Comparison of ENCODE assay signal across 9 cellular contexts in the genomic region with DNA sequence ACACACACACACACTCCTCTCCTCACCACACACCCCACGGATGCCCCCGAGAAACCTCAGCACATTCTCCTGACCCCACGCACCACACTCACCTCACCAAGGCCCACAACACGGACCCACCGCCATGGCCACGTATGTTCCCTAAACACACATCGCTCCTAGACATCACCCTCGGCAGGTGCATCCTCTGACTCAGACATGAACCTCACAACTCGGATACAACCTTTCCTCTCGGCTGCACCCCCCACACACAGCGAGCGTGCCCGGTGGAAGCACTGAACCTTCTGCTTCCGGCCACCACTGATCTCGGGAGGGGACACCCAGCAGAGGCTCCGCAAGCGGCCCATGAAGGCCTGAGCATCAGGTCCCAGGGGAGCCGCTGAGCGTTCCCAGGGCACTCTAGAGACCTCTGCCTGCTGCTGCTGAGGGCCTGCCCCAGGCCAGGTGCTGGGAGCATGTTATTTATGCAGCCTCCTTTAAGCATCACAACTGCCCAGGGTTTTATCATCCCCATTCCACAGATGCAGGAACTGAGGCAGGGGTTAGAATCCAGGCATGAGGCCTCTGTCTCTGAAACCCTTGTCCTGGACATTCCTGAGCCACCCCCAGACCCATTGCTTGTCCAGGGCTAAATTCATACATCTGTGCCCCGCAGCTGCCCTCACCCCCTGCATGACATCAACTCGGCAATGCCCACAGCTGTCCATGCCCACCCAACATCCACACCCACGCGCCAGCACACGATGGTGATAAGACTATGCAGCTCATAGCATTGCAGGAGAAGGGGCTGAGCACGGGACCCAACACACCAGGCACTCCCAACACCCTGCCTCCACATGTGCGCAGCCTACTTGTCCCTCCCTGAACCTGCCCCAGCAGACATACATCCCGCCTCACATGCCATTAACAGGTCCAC. TPM values are rescaled to one million over a fixed set of nuclear protein-coding genes. Genes with fewer than 3 reads are reported as not detected.
DNase-seq lines count a peak whose midpoint lies in the region; ATAC-seq and TF ChIP-seq lines count a peak whose summit lies in the region.
"Had no signal": no experiment of that assay in that cellular context is flagged by ENCODE, and none has a peak within 500 bp of the region (broad histone marks: within the 10 kb centered on the region; RNA-seq: fewer than 3 reads in every experiment).

No MANE protein-coding gene starts in this region.

- H3K27ac ChIP-seq in GM23338 (ENCODE audit: low read depth), result no peak overlapping the region
- no peak overlapping the region for H3K27ac ChIP-seq in naive thymus-derived CD4-positive, alpha-beta T cell (ENCODE audit: low read depth, low read length)
- H3K27ac ChIP-seq in dorsolateral prefrontal cortex, result peak overlapping the region in 9 of 59 donors; percentile 7 to 51 (median 18)

- DNase-seq in GM23338 (ENCODE audit: low spot score), result no peak
- peak; percentile 14 for DNase-seq in NCI-H1417 treated with DMSO at 0.1 percent for 48 hours (lab: John Stamatoyannopoulos, UW)
- DNase-seq in naive thymus-derived CD4-positive, alpha-beta T cell, result no peak
- DNase-seq in MG63, result no peak
- no peak for DNase-seq in dorsolateral prefrontal cortex
- DNase-seq: NCI-H1694; stimulated activated CD4-positive, alpha-beta T cell treated with anti-CD3 and anti-CD28 coated beads, Interleukin-2, amount 100 ng/mL, for 48 hours had no signal

- H4K20me1 ChIP-seq in GM23338 (replicated peaks; ENCODE audit: insufficient read depth), result no peaks in the 10 kb centered on the region; the same call in 1 of the 2 replicates

- H3K9me3 Mint-ChIP-seq in GM23338, result no peaks in the 10 kb centered on the region
- no peaks in the 10 kb centered on the region for H3K9me3 Mint-ChIP-seq in naive thymus-derived CD4-positive, alpha-beta T cell

- no peaks in the 10 kb centered on the region for H3F3A ChIP-seq in GM23338 (replicated peaks; ENCODE audit: low read depth)

- H3K79me2 ChIP-seq in GM23338 (replicated peaks; ENCODE audit: insufficient read depth), result no peaks in the 10 kb centered on the region; the same call in 1 of the 2 replicates

- H3K27ac Mint-ChIP-seq in GM23338, result 0 out of 2 replicates have a peak overlapping the region, but pooled peaks have one; percentile 8
- peak overlapping the region in 2 of 9 donors; percentile 13 to 23 for H3K27ac Mint-ChIP-seq in naive thymus-derived CD4-positive, alpha-beta T cell

- no peaks in the 10 kb centered on the region for H3K9me2 ChIP-seq in GM23338 (ENCODE audit: insufficient read depth)

- TF ChIP-seq CTCF in GM23338 (conservative IDR thresholded peaks at IDR 0.05; ENCODE audit: low read depth in 2 of 2) (no peak), dorsolateral prefrontal cortex (IDR thresholded peaks at IDR 0.05 in 54 of 56, conservative IDR thresholded peaks at IDR 0.05 in 2 of 56; ENCODE audit: low read depth in 1 of 56, partially characterized antibody in 56 of 56) (no peak)

- no peak overlapping the region for H3K4me3 ChIP-seq in GM23338
- no peak overlapping the region for H3K4me3 ChIP-seq in naive thymus-derived CD4-positive, alpha-beta T cell (ENCODE audit: low read length)
- H3K4me3 ChIP-seq in MG63, result no peak overlapping the region
- H3K4me3 ChIP-seq in dorsolateral prefrontal cortex, result no peak overlapping the region

- no peak overlapping the region for H3K4me2 ChIP-seq in GM23338

- no peaks in the 10 kb centered on the region for H3K27me3 ChIP-seq in GM23338 (ENCODE audit: insufficient read depth)
- no peaks in the 10 kb centered on the region for H3K27me3 ChIP-seq in naive thymus-derived CD4-positive, alpha-beta T cell (ENCODE audit: control insufficient read depth in 2 of 2, insufficient read depth in 2 of 2, low read length in 2 of 2)
- H3K27me3 ChIP-seq in MG63, result no peaks in the 10 kb centered on the region
- no peaks in the 10 kb centered on the region for H3K27me3 ChIP-seq in dorsolateral prefrontal cortex

- H3K4me1 ChIP-seq in GM23338 (ENCODE audit: insufficient read depth), result peaks cover 19% of the 10 kb centered on the region; the same call in 1 of the 2 replicates
- H3K4me1 ChIP-seq in naive thymus-derived CD4-positive, alpha-beta T cell (ENCODE audit: control insufficient read depth in 2 of 2, insufficient read depth in 2 of 2, low read length in 2 of 2), result no peaks in the 10 kb centered on the region

- H3K9me3 ChIP-seq in naive thymus-derived CD4-positive, alpha-beta T cell (ENCODE audit: control insufficient read depth in 2 of 3, low read length in 3 of 3), result no peaks in the 10 kb centered on the region
- H3K9me3 ChIP-seq in MG63, result no peaks in the 10 kb centered on the region

- H3K36me3 ChIP-seq in GM23338 (ENCODE audit: insufficient read depth), result no peaks in the 10 kb centered on the region
- H3K36me3 ChIP-seq in naive thymus-derived CD4-positive, alpha-beta T cell (ENCODE audit: control insufficient read depth in 2 of 3, insufficient read depth in 3 of 3, low read length in 3 of 3), result no peaks in the 10 kb centered on the region
- no peaks in the 10 kb centered on the region for H3K36me3 ChIP-seq in MG63

- peaks cover 18% of the 10 kb centered on the region for H3K27me3 Mint-ChIP-seq in GM23338 (ENCODE audit: insufficient read depth, low read depth, poor library complexity)
- H3K27me3 Mint-ChIP-seq in naive thymus-derived CD4-positive, alpha-beta T cell, result peaks cover 9 to 57% (median 17%) of the 10 kb centered on the region in 5 donors

- POLR2A ChIA-PET in naive thymus-derived CD4-positive, alpha-beta T cell (lab: Charles Lee), result no interaction called here

- H3K4me1 Mint-ChIP-seq in GM23338, result peaks cover 56% of the 10 kb centered on the region
- H3K4me1 Mint-ChIP-seq in naive thymus-derived CD4-positive, alpha-beta T cell, result peaks cover 0 to 8% (median 2%) of the 10 kb centered on the region in 7 donors

- H3K4me3 Mint-ChIP-seq in GM23338, result no peak overlapping the region
- H3K4me3 Mint-ChIP-seq in naive thymus-derived CD4-positive, alpha-beta T cell, result peak overlapping the region in 2 of 10 donors; percentile 19 to 45

- intact Hi-C loops in naive thymus-derived CD4-positive, alpha-beta T cell (cut with micrococcal nuclease), result no loop called here
- intact Hi-C loops in dorsolateral prefrontal cortex (cut with DNase I), result no loop called here

- ATAC-seq in GM18909 (IDR thresholded peaks at IDR 0.05; ENCODE audit: poor library complexity, unreplicated experiment) (peak; percentile 82), GM23338 (no peak), HG02571 (IDR thresholded peaks at IDR 0.05; ENCODE audit: unreplicated experiment) (no peak)
- ATAC-seq in naive thymus-derived CD4-positive, alpha-beta T cell, result peak; percentile 30

- no peak overlapping the region for H2AFZ ChIP-seq in GM23338

- CTCF ChIA-PET in naive thymus-derived CD4-positive, alpha-beta T cell (lab: Charles Lee), result no interaction called here

- H3K36me3 Mint-ChIP-seq in GM23338 (ENCODE audit: low read depth), result no peaks in the 10 kb centered on the region
- H3K36me3 Mint-ChIP-seq in naive thymus-derived CD4-positive, alpha-beta T cell, result no peaks in the 10 kb centered on the region

TF ChIP-seq in GM23338, 12 proteins besides CTCF, POLR2A, EP300 and RAD21 (continues in another document):
- TF ChIP-seq CREB1 (CRISPR knock-in tag; IDR thresholded peaks at IDR 0.05; ENCODE audit: low read depth), result no peak
- TF ChIP-seq ZNF331 (CRISPR knock-in tag; IDR thresholded peaks at IDR 0.05; ENCODE audit: low read depth), result no peak
- TF ChIP-seq STAT1 (IDR thresholded peaks at IDR 0.05; ENCODE audit: unreplicated experiment), result no peak

RNA-seq across cellular contexts. Expression of gene SDC3, which starts 27.0 kb away (rescaled TPM):
- 22.4 and 29.7 TPM in 2 replicates for total RNA-seq in GM23338 (2014; rRNA removed; shearing (Covaris generic))
- 5.2 and 5.8 TPM in 2 replicates for polyA plus RNA-seq in GM23338 (2016; fragmentation: Nextera tagmentation; extraction: Ambion mirVana)
- under 1 TPM; 0.19 to 0.42 (median 0.30) TPM for total RNA-seq in naive thymus-derived CD4-positive, alpha-beta T cell
- under 1 TPM in 1 of 2 donors, not detected in 1; 0.07 TPM for polyA plus RNA-seq in naive thymus-derived CD4-positive, alpha-beta T cell
- 12.1 and 12.3 TPM in 2 replicates for total RNA-seq in MG63 (2014; rRNA removed; shearing (Covaris generic); ENCODE audit: low replicate concordance)
- total RNA-seq in dorsolateral prefrontal cortex, result 100 to 1,000 TPM in 115 of 120 experiments, 10 to 100 TPM in 5; 83.7 to 243 (median 122) TPM

Comparison
In these comparisons a context has a peak if more than half of its experiments do, and no peak if none do; other contexts are left out.
1. ATAC-seq: peak in GM18909 (single experiment) and naive thymus-derived CD4-positive, alpha-beta T cell (single experiment); none in GM23338 (single experiment) and HG02571 (single experiment).